In genomic region chr15:40762919-40763800, GRCh38 we compare ENCODE assay signal across 8 cellular contexts. TPM values are rescaled to one million over a fixed set of nuclear protein-coding genes. Genes with fewer than 3 reads are reported as not detected.
DNase-seq lines count a peak whose midpoint lies in the region; ATAC-seq and TF ChIP-seq lines count a peak whose summit lies in the region.

No MANE protein-coding gene starts in this region.

- peak in 5 of 6 experiments; percentile 27 to 56 (median 43) for DNase-seq in stimulated activated naive CD4-positive, alpha-beta T cell (lab: John Stamatoyannopoulos, UW)
- DNase-seq in stimulated activated naive CD4-positive, alpha-beta T cell treated with Interleukin-2 at 50 U/mL for 16 hours (lab: John Stamatoyannopoulos, UW) = no peak
- DNase-seq in NCI-H1417 treated with DMSO at 0.1 percent for 48 hours (lab: John Stamatoyannopoulos, UW) (peak; percentile 62), tibial artery (peak; percentile 62 to 82)
- DNase-seq in activated CD4-positive, alpha-beta T cell treated with anti-CD3 and anti-CD28 coated beads for 48 hours = peak; percentile 68
- peak in 1 of 3 donors; percentile 48 for DNase-seq in effector memory CD4-positive, alpha-beta T cell

- H3K27me3 ChIP-seq in effector memory CD4-positive, alpha-beta T cell (replicated peaks; ENCODE audit: control insufficient read depth, insufficient read depth, low read length, poor library complexity, severe bottlenecking) = no peaks in the 10 kb centered on the region
- no peaks in the 10 kb centered on the region for H3K27me3 ChIP-seq in tibial artery

- no peaks in the 10 kb centered on the region for H3K9me3 ChIP-seq in effector memory CD4-positive, alpha-beta T cell (ENCODE audit: control insufficient read depth, low read length)
- H3K9me3 ChIP-seq in mesodermal cell (ENCODE audit: control insufficient read depth, low read length) (no peaks in the 10 kb centered on the region), tibial artery (no peaks in the 10 kb centered on the region)

- intact Hi-C loops in tibial artery (cut with DNase I; ENCODE audit: low total_unique reads) = no loop called here

- no peak for TF ChIP-seq CTCF in tibial artery (IDR thresholded peaks at IDR 0.05)

- 63 to 68% methylated on average over 27 to 45 of the region's 55 CpGs for WGBS in mesodermal cell (ENCODE audit: insufficient coverage in 2 of 2), 2 experiments

- H3K27ac ChIP-seq in effector memory CD4-positive, alpha-beta T cell (ENCODE audit: insufficient read depth, low read length, poor library complexity, severe bottlenecking) = peak overlapping the region; percentile 73
- peak overlapping the region; percentile 57 for H3K27ac ChIP-seq in mesodermal cell (ENCODE audit: low read depth, low read length, severe bottlenecking)
- H3K27ac ChIP-seq in tibial artery = peak overlapping the region; percentile 87 to 89

- H3K4me3 ChIP-seq in effector memory CD4-positive, alpha-beta T cell (ENCODE audit: insufficient read depth, low read depth, low read length, poor library complexity, severe bottlenecking) = peak overlapping the region; percentile 77
- H3K4me3 ChIP-seq in mesodermal cell (ENCODE audit: extremely low read depth, insufficient read depth, low read length, poor library complexity, severe bottlenecking) (peak overlapping the region; percentile 55), tibial artery (peak overlapping the region; percentile 62 to 69)

- peaks cover 8% of the 10 kb centered on the region for H3K36me3 ChIP-seq in effector memory CD4-positive, alpha-beta T cell (ENCODE audit: control insufficient read depth, insufficient read depth, low read length)
- H3K36me3 ChIP-seq in mesodermal cell (ENCODE audit: control insufficient read depth, insufficient read depth, low read length) (no peaks in the 10 kb centered on the region), tibial artery (peaks cover 0 to 14% (median 5%) of the 10 kb centered on the region in 3 donors)

- H3K4me1 ChIP-seq in effector memory CD4-positive, alpha-beta T cell (ENCODE audit: control insufficient read depth, insufficient read depth, low read length, poor library complexity, severe bottlenecking) = peaks cover 26% of the 10 kb centered on the region
- H3K4me1 ChIP-seq in mesodermal cell (ENCODE audit: control insufficient read depth, insufficient read depth, low read length, poor library complexity, severe bottlenecking) = peaks cover 28% of the 10 kb centered on the region
- peaks cover 0 to 47% (median 27%) of the 10 kb centered on the region in 4 donors for H3K4me1 ChIP-seq in tibial artery

- ATAC-seq in GM19463 (IDR thresholded peaks at IDR 0.05; ENCODE audit: unreplicated experiment) = no peak

RNA-seq across cellular contexts. Expression of gene GCHFR, which starts 0.7 kb away (rescaled TPM):
- 23.3 TPM for polyA plus RNA-seq in mesodermal cell (2013, experiment 1 of 2)
- polyA plus RNA-seq in mesodermal cell (2013, experiment 2 of 2) = 24.0 TPM

RNA-seq across cellular contexts. Expression of gene C15orf62, which starts 6.6 kb away (rescaled TPM):
- 0.48 TPM for polyA plus RNA-seq in mesodermal cell (2013, experiment 1 of 2)
- 0.35 TPM for polyA plus RNA-seq in mesodermal cell (2013, experiment 2 of 2)

RNA-seq across cellular contexts. Expression of gene RMDN3, which starts 8.1 kb away (rescaled TPM):
- polyA plus RNA-seq in mesodermal cell (2013, experiment 1 of 2) = 21.5 TPM
- polyA plus RNA-seq in mesodermal cell (2013, experiment 2 of 2) = 19.2 TPM

RNA-seq across cellular contexts. Expression of gene ZFYVE19, which starts 43.7 kb away (rescaled TPM):
- polyA plus RNA-seq in mesodermal cell (2013, experiment 1 of 2) = 19.7 TPM
- polyA plus RNA-seq in mesodermal cell (2013, experiment 2 of 2) = 18.6 TPM

RNA-seq across cellular contexts. Expression of gene DNAJC17, which starts 44.1 kb away (rescaled TPM):
- polyA plus RNA-seq in mesodermal cell (2013, experiment 1 of 2) = 36.0 TPM
- 42.1 TPM for polyA plus RNA-seq in mesodermal cell (2013, experiment 2 of 2)
